Comparison of ENCODE assay signal across 8 cellular contexts in the genomic region with DNA sequence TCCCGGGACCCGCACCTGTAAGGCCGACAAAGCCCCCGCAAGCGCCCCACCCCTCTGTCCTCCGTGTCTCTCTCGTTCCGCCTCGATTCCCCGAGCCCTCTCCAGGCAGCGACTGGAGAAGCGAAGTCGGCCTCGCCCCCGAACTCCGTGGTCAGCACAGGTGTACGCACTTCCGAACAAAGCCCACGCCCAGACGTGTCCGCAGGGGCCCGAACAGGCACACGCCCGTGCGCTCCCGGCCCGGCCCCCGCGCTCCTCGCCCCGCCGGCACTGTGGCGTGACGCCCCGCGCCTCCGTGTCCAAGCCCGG. TPM values are rescaled to one million over a fixed set of nuclear protein-coding genes. Genes with fewer than 3 reads are reported as not detected.
DNase-seq lines count a peak whose midpoint lies in the region; ATAC-seq and TF ChIP-seq lines count a peak whose summit lies in the region.

No MANE protein-coding gene starts in this region.

- no peak overlapping the region for H2BK20ac ChIP-seq in H9 (ENCODE audit: low read depth, low read length, poor library complexity, severe bottlenecking)

- no peak overlapping the region for H2AK5ac ChIP-seq in H9 (ENCODE audit: insufficient read length, low read length)

- H4K8ac ChIP-seq in H9 (replicated peaks; ENCODE audit: insufficient read length, low read depth, low read length) = no peak overlapping the region

- POLR2A ChIA-PET in CD4-positive, alpha-beta T cell (lab: Charles Lee) = interaction anchor here (1.6 to 2.8 kb wide), 2 partner anchors 71 to 114 kb away, joined by 5 to 7 read pairs; partner anchors contain the start of genes DNAJB9, PNPLA8 and THAP5

- peaks cover 9% of the 10 kb centered on the region for H3K4me1 ChIP-seq in H9 (ENCODE audit: insufficient read depth, low read length)

- CTCF ChIA-PET in CD4-positive, alpha-beta T cell (lab: Charles Lee) = no interaction called here

- H3K79me2 ChIP-seq in H9 (ENCODE audit: insufficient read depth, low read length) = no peaks in the 10 kb centered on the region

- H3K4ac ChIP-seq in H9 (ENCODE audit: low read depth, low read length) = no peak overlapping the region

- H2BK5ac ChIP-seq in H9 (ENCODE audit: insufficient read length, low read length) = no peak overlapping the region

- intact Hi-C loops in CD4-positive, alpha-beta T cell (cut with DNase I, micrococcal nuclease) = no loop called here
- intact Hi-C loops in activated T-helper 2 cell treated with anti-CD3 and anti-CD28 coated beads, Interferon-gamma antibody, Interleukin-2, Interleukin-4, amounts not matched to agents 10 μg/mL and 5 μg/mL and 100 μg/mL, durations not matched to agents 14 hours and 24 hours and 36 hours (cut with micrococcal nuclease) = loop anchor here (2.0 kb wide), 1 partner anchor 41 kb away; no protein-coding TSS in a partner anchor

- H2BK15ac ChIP-seq in H9 (ENCODE audit: low read depth, low read length) = no peak overlapping the region

- no peak overlapping the region for H3K9ac ChIP-seq in H9 (ENCODE audit: extremely low read depth, insufficient read length, low read length)

- H3K23me2 ChIP-seq in H9 (ENCODE audit: insufficient read length, low read depth, low read length, poor library complexity, severe bottlenecking) = peaks cover 25% of the 10 kb centered on the region

- no peaks in the 10 kb centered on the region for H4K20me1 ChIP-seq in H9 (ENCODE audit: control insufficient read depth, insufficient read depth, insufficient read length)

- H3K9me3 ChIP-seq in CD4-positive, alpha-beta T cell (ENCODE audit: control insufficient read depth, low read length) = no peaks in the 10 kb centered on the region
- no peaks in the 10 kb centered on the region for H3K9me3 ChIP-seq in H9 (ENCODE audit: control insufficient read depth, low read depth, low read length)

- H3T11ph ChIP-seq in H9 (ENCODE audit: low read length) = no peak overlapping the region

- H2BK120ac ChIP-seq in H9 (ENCODE audit: low read depth, low read length, poor library complexity, severe bottlenecking) = no peak overlapping the region

- H3K27me3 ChIP-seq in CD4-positive, alpha-beta T cell (ENCODE audit: control insufficient read depth, insufficient read depth, low read length) = peaks cover 56% of the 10 kb centered on the region
- peaks cover 24% of the 10 kb centered on the region; the same call in 1 of the 2 replicates for H3K27me3 ChIP-seq in H9 (ENCODE audit: insufficient read depth, low read length)

- H3K4me2 ChIP-seq in H9 (ENCODE audit: insufficient read depth, insufficient read length, low read length) = peak overlapping the region; percentile 92

- no peaks in the 10 kb centered on the region for H3K36me3 Mint-ChIP-seq in CD4-positive, alpha-beta T cell (ENCODE audit: low read depth)
- H3K36me3 Mint-ChIP-seq in H9 (ENCODE audit: insufficient read depth in 1 of 3, low read depth in 3 of 3) = peaks cover 0 to 1% (median 0%) of the 10 kb centered on the region in 3 experiments; a peak in 1 of 7 replicates
- no peaks in the 10 kb centered on the region for H3K36me3 Mint-ChIP-seq in activated T-helper 2 cell treated with anti-CD3 and anti-CD28 coated beads, Interferon-gamma antibody, Interleukin-2, Interleukin-4, amounts not matched to agents 10 μg/mL and 5 μg/mL and 100 μg/mL, durations not matched to agents 14 hours and 24 hours and 36 hours (ENCODE audit: low read depth)
- no peaks in the 10 kb centered on the region for H3K36me3 Mint-ChIP-seq in stimulated activated naive B cell treated with anti-CD40 and anti-IgM and Interleukin-4, amounts not matched to agents 10 μg/mL and 1 μg/mL and 100 μg/mL, for 72 hours

- peaks cover 64% of the 10 kb centered on the region for H3K27me3 Mint-ChIP-seq in CD4-positive, alpha-beta T cell
- peaks cover 73% of the 10 kb centered on the region for H3K27me3 Mint-ChIP-seq in H9 (ENCODE audit: low read depth)
- peaks cover 67% of the 10 kb centered on the region for H3K27me3 Mint-ChIP-seq in activated T-helper 2 cell treated with anti-CD3 and anti-CD28 coated beads, Interferon-gamma antibody, Interleukin-2, Interleukin-4, amounts not matched to agents 10 μg/mL and 5 μg/mL and 100 μg/mL, durations not matched to agents 14 hours and 24 hours and 36 hours (ENCODE audit: low read depth)
- H3K27me3 Mint-ChIP-seq in stimulated activated naive B cell treated with anti-CD40 and anti-IgM and Interleukin-4, amounts not matched to agents 10 μg/mL and 1 μg/mL and 100 μg/mL, for 72 hours = peaks cover 43 to 51% of the 10 kb centered on the region in 2 donors

- no peak overlapping the region for H3K56ac ChIP-seq in H9 (ENCODE audit: insufficient read length, low read depth, low read length)

- H3K18ac ChIP-seq in H9 (ENCODE audit: insufficient read length, low read depth, low read length) = no peak overlapping the region

- H2BK12ac ChIP-seq in H9 (ENCODE audit: insufficient read length, low read depth, low read length) = no peak overlapping the region

- no peak for DNase-seq in CD4-positive, alpha-beta T cell
- DNase-seq in H9 (no peak), activated gamma-delta T cell treated with Interleukin-2 at 50 U/mL for 16 hours (no peak), UCSD-AML1 (lab: John Stamatoyannopoulos, UW; ENCODE audit: unreplicated experiment) (no peak), NCI-H2107 treated with DMSO at 0.1 percent for 48 hours (lab: John Stamatoyannopoulos, UW; ENCODE audit: unreplicated experiment) (no peak)
- no peak for DNase-seq in activated T-helper 2 cell treated with anti-CD3 and anti-CD28 coated beads, Interferon-gamma antibody, Interleukin-2, Interleukin-4, amounts not matched to agents 10 μg/mL and 5 μg/mL and 100 μg/mL, durations not matched to agents 14 hours and 24 hours and 36 hours (ENCODE audit: low spot score)
- peak; percentile 8 for DNase-seq in stimulated activated naive B cell treated with anti-CD40 and anti-IgM and Interleukin-4, amounts not matched to agents 10 μg/mL and 1 μg/mL and 100 μg/mL, for 72 hours

- no peaks in the 10 kb centered on the region for H3K79me1 ChIP-seq in H9 (ENCODE audit: insufficient read depth, low read depth, low read length, poor library complexity, severe bottlenecking)

- no CpG with 5 or more reads among the region's 38 CpGs for WGBS in H9 (ENCODE audit: extremely low coverage, insufficient read length, low lambda C conversion rate)

- H4K91ac ChIP-seq in H9 (ENCODE audit: insufficient read length, low read depth, low read length) = no peak overlapping the region

- H3K23ac ChIP-seq in H9 (ENCODE audit: insufficient read length, low read depth, low read length) = no peak overlapping the region

- H3K9me3 Mint-ChIP-seq in CD4-positive, alpha-beta T cell = no peaks in the 10 kb centered on the region
- H3K9me3 Mint-ChIP-seq in H9 = no peaks in the 10 kb centered on the region
- no peaks in the 10 kb centered on the region for H3K9me3 Mint-ChIP-seq in activated T-helper 2 cell treated with anti-CD3 and anti-CD28 coated beads, Interferon-gamma antibody, Interleukin-2, Interleukin-4, amounts not matched to agents 10 μg/mL and 5 μg/mL and 100 μg/mL, durations not matched to agents 14 hours and 24 hours and 36 hours
- H3K9me3 Mint-ChIP-seq in stimulated activated naive B cell treated with anti-CD40 and anti-IgM and Interleukin-4, amounts not matched to agents 10 μg/mL and 1 μg/mL and 100 μg/mL, for 72 hours = no peaks in the 10 kb centered on the region

- H3K4me3 ChIP-seq in iPS-11a (ENCODE audit: low read depth, low read length) = peak overlapping the region; percentile 69

- TF ChIP-seq CTCF in CD4-positive, alpha-beta T cell (IDR thresholded peaks at IDR 0.05) = no peak
- TF ChIP-seq CTCF in H9 (conservative IDR thresholded peaks at IDR 0.05) = no peak

- no peak for ATAC-seq in CD4-positive, alpha-beta T cell (ENCODE audit: poor library complexity)
- peak; percentile 21 to 33 for ATAC-seq in stimulated activated naive B cell treated with anti-CD40 and anti-IgM and Interleukin-4, amounts not matched to agents 10 μg/mL and 1 μg/mL and 100 μg/mL, for 72 hours (replicated peaks)

- no peak overlapping the region for H3K14ac ChIP-seq in H9 (ENCODE audit: insufficient read depth, low read length)

- no peak overlapping the region for H4K5ac ChIP-seq in H9 (ENCODE audit: insufficient read length, low read depth, low read length)

- H3K4me1 Mint-ChIP-seq in CD4-positive, alpha-beta T cell (ENCODE audit: low read depth) = peaks cover 37% of the 10 kb centered on the region
- H3K4me1 Mint-ChIP-seq in H9 = peaks cover 28 to 37% of the 10 kb centered on the region in 2 experiments
- peaks cover 12% of the 10 kb centered on the region for H3K4me1 Mint-ChIP-seq in activated T-helper 2 cell treated with anti-CD3 and anti-CD28 coated beads, Interferon-gamma antibody, Interleukin-2, Interleukin-4, amounts not matched to agents 10 μg/mL and 5 μg/mL and 100 μg/mL, durations not matched to agents 14 hours and 24 hours and 36 hours (ENCODE audit: low read depth)
- peaks cover 6 to 32% of the 10 kb centered on the region in 2 donors for H3K4me1 Mint-ChIP-seq in stimulated activated naive B cell treated with anti-CD40 and anti-IgM and Interleukin-4, amounts not matched to agents 10 μg/mL and 1 μg/mL and 100 μg/mL, for 72 hours

- peak overlapping the region; percentile 70 for H3K4me3 Mint-ChIP-seq in CD4-positive, alpha-beta T cell
- peak overlapping the region; percentile 78 to 92 for H3K4me3 Mint-ChIP-seq in H9
- H3K4me3 Mint-ChIP-seq in activated T-helper 2 cell treated with anti-CD3 and anti-CD28 coated beads, Interferon-gamma antibody, Interleukin-2, Interleukin-4, amounts not matched to agents 10 μg/mL and 5 μg/mL and 100 μg/mL, durations not matched to agents 14 hours and 24 hours and 36 hours (ENCODE audit: low read depth) = peak overlapping the region; percentile 42
- H3K4me3 Mint-ChIP-seq in stimulated activated naive B cell treated with anti-CD40 and anti-IgM and Interleukin-4, amounts not matched to agents 10 μg/mL and 1 μg/mL and 100 μg/mL, for 72 hours = peak overlapping the region; percentile 79 to 83

- H2AFZ ChIP-seq in H9 (ENCODE audit: low read length) = no peak overlapping the region

- H3K27ac ChIP-seq in CD4-positive, alpha-beta T cell (ENCODE audit: low read depth, low read length) = no peak overlapping the region
- no peak overlapping the region for H3K27ac ChIP-seq in H9 (ENCODE audit: insufficient read length, low read depth, low read length)

- no peak overlapping the region for H3K27ac Mint-ChIP-seq in CD4-positive, alpha-beta T cell
- peak overlapping the region in 1 of 3 experiments; percentile 84; a peak in 1 of 7 replicates for H3K27ac Mint-ChIP-seq in H9
- no peak overlapping the region for H3K27ac Mint-ChIP-seq in activated T-helper 2 cell treated with anti-CD3 and anti-CD28 coated beads, Interferon-gamma antibody, Interleukin-2, Interleukin-4, amounts not matched to agents 10 μg/mL and 5 μg/mL and 100 μg/mL, durations not matched to agents 14 hours and 24 hours and 36 hours
- no peak overlapping the region for H3K27ac Mint-ChIP-seq in stimulated activated naive B cell treated with anti-CD40 and anti-IgM and Interleukin-4, amounts not matched to agents 10 μg/mL and 1 μg/mL and 100 μg/mL, for 72 hours

RNA-seq across cellular contexts. Expression of gene NRCAM, which starts 0.8 kb away (rescaled TPM):
- total RNA-seq in CD4-positive, alpha-beta T cell = 1 to 10 TPM; 3.4 to 7.0 TPM
- 1.8 and 2.3 TPM in 2 replicates for total RNA-seq in H9 (2021)
- 0.05 TPM in 1 of 2 replicates, not detected in the other for total RNA-seq in activated T-helper 2 cell treated with anti-CD3 and anti-CD28 coated beads, Interferon-gamma antibody, Interleukin-2, Interleukin-4, amounts not matched to agents 10 μg/mL and 5 μg/mL and 100 μg/mL, durations not matched to agents 14 hours and 24 hours and 36 hours
